In the genomic region with DNA sequence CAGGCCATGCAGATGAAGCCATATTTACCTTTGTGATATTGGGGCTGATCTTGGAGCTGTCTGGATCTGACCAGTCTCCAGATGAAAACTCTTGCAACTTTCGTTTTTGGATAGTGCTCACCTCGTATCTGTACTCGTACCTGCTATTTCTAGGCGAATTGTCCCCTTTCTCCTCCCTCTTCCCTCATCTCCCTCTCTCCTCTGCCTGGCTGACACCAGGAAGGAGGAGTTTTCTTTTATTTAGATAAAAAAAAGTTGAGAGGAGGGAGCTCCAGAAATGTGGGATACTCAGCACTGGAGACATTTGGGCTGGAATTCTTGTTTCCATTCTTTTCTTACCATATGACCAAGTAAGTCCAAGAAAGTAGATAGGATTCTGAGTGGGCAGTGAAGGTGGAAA, we compare ENCODE assay signal across 17 cellular contexts. TPM values are rescaled to one million over a fixed set of nuclear protein-coding genes. Genes with fewer than 3 reads are reported as not detected.
DNase-seq lines count a peak whose midpoint lies in the region; ATAC-seq and TF ChIP-seq lines count a peak whose summit lies in the region.
"Had no signal": no experiment of that assay in that cellular context is flagged by ENCODE, and none has a peak within 500 bp of the region (broad histone marks: within the 10 kb centered on the region; RNA-seq: fewer than 3 reads in every experiment).

No MANE protein-coding gene starts in this region.

- H3K4me3 ChIP-seq in fibroblast of villous mesenchyme (ENCODE audit: low read depth, low read length), result peak overlapping the region; percentile 40
- H3K4me3 ChIP-seq in osteoblast (ENCODE audit: insufficient read depth, low read length), result peak overlapping the region; percentile 66
- peak overlapping the region in 2 of 4 donors; percentile 5 to 33 for H3K4me3 ChIP-seq in upper lobe of left lung
- H3K4me3 ChIP-seq: GM12878 had no signal

- H3K4me1 ChIP-seq in osteoblast (ENCODE audit: insufficient read depth, low read length), result peaks cover 51% of the 10 kb centered on the region
- H3K4me1 ChIP-seq in upper lobe of left lung, result peaks cover 0 to 29% (median 12%) of the 10 kb centered on the region in 4 donors

- CTCF ChIA-PET in WTC11 (lab: Charles Lee), result no interaction called here
- CTCF ChIA-PET in activated CD4-positive, alpha-beta T cell treated with anti-CD3 and anti-CD28 coated beads, Interleukin-2, amount 10 ng/mL, durations not matched to agents 7 days and 5 days (lab: Charles Lee), result no interaction called here

- DNase-seq in WTC11 (ENCODE audit: low spot score) (no peak), fibroblast of villous mesenchyme (ENCODE audit: low read depth) (no peak), osteoblast (ENCODE audit: insufficient read length, low spot score, missing footprints) (peak; percentile 59), upper lobe of left lung (no peak), NCI-H748 (lab: John Stamatoyannopoulos, UW; ENCODE audit: unreplicated experiment) (no peak), NCI-H510A treated with DMSO at 0.1 percent for 48 hours (lab: John Stamatoyannopoulos, UW) (no peak)
- DNase-seq in activated CD4-positive, alpha-beta T cell treated with anti-CD3 and anti-CD28 coated beads, Interleukin-2, amount 10 ng/mL, durations not matched to agents 7 days and 5 days, result no peak
- DNase-seq: activated CD8-positive, alpha-beta memory T cell treated with anti-CD3 and anti-CD28 coated beads for 24 hours; NCI-H2029; stimulated activated CD4-positive, alpha-beta T cell treated with anti-CD3 and anti-CD28 coated beads, Interleukin-2, amount 100 ng/mL, for 24 hours; stimulated activated naive B cell treated with anti-CD40 and anti-IgM and Interleukin-4, amounts not matched to agents 10 μg/mL and 1 μg/mL and 100 μg/mL, for 72 hours had no signal

- H3K36me3 ChIP-seq in osteoblast (ENCODE audit: insufficient read depth, low read length) (no peaks in the 10 kb centered on the region), upper lobe of left lung (no peaks in the 10 kb centered on the region)

- H4K20me1 ChIP-seq in osteoblast (ENCODE audit: insufficient read depth, low read length), result peaks cover 5% of the 10 kb centered on the region

- TF ChIP-seq EP300 in upper lobe of left lung (IDR thresholded peaks at IDR 0.05), result no peak

- H3K4me1 Mint-ChIP-seq in WTC11, result peaks cover 9% of the 10 kb centered on the region
- H3K4me1 Mint-ChIP-seq in activated CD4-positive, alpha-beta T cell treated with anti-CD3 and anti-CD28 coated beads, Interleukin-2, amount 10 ng/mL, durations not matched to agents 7 days and 5 days, result no peaks in the 10 kb centered on the region

- H3K27ac Mint-ChIP-seq in WTC11, result peak overlapping the region; percentile 41; the same call in 1 of the 2 replicates
- no peak overlapping the region for H3K27ac Mint-ChIP-seq in activated CD4-positive, alpha-beta T cell treated with anti-CD3 and anti-CD28 coated beads, Interleukin-2, amount 10 ng/mL, durations not matched to agents 7 days and 5 days
- H3K27ac Mint-ChIP-seq: stimulated activated naive B cell treated with anti-CD40 and anti-IgM and Interleukin-4, amounts not matched to agents 10 μg/mL and 1 μg/mL and 100 μg/mL, for 72 hours; T-helper 1 cell treated with Interleukin-12 subunit alpha and Interleukin-12 subunit beta and Interleukin-4 antibody, amounts not matched to agents 30 μg/mL and 1 μg/mL, for 36 hours had no signal

- no peaks in the 10 kb centered on the region for H3K27me3 Mint-ChIP-seq in WTC11 (ENCODE audit: low read depth)
- peaks cover under 1% of the 10 kb centered on the region for H3K27me3 Mint-ChIP-seq in activated CD4-positive, alpha-beta T cell treated with anti-CD3 and anti-CD28 coated beads, Interleukin-2, amount 10 ng/mL, durations not matched to agents 7 days and 5 days
- H3K27me3 Mint-ChIP-seq: stimulated activated naive B cell treated with anti-CD40 and anti-IgM and Interleukin-4, amounts not matched to agents 10 μg/mL and 1 μg/mL and 100 μg/mL, for 72 hours had no signal

- H3K36me3 Mint-ChIP-seq in WTC11, result peaks cover 6% of the 10 kb centered on the region
- peaks cover 3% of the 10 kb centered on the region for H3K36me3 Mint-ChIP-seq in activated CD4-positive, alpha-beta T cell treated with anti-CD3 and anti-CD28 coated beads, Interleukin-2, amount 10 ng/mL, durations not matched to agents 7 days and 5 days (ENCODE audit: low read depth)

- no peak for TF ChIP-seq POLR2A in upper lobe of left lung (IDR thresholded peaks at IDR 0.05)

- H3K4me2 ChIP-seq in osteoblast (ENCODE audit: insufficient read depth, low read length), result peak overlapping the region; percentile 95
- H3K4me2 ChIP-seq: KMS-11 had no signal

- 63 to 65% methylated on average over 4 of the region's 4 CpGs for WGBS in upper lobe of left lung, 2 donors

- peak overlapping the region; percentile 100 for H3K27ac ChIP-seq in osteoblast (ENCODE audit: low read depth, low read length)
- H3K27ac ChIP-seq in upper lobe of left lung, result peak overlapping the region; percentile 52 to 79 (median 76)
- H3K27ac ChIP-seq: KMS-11 had no signal

- no peak overlapping the region for H3K4me3 Mint-ChIP-seq in WTC11
- H3K4me3 Mint-ChIP-seq in activated CD4-positive, alpha-beta T cell treated with anti-CD3 and anti-CD28 coated beads, Interleukin-2, amount 10 ng/mL, durations not matched to agents 7 days and 5 days, result no peak overlapping the region
- H3K4me3 Mint-ChIP-seq: neural crest cell; stimulated activated naive B cell treated with anti-CD40 and anti-IgM and Interleukin-4, amounts not matched to agents 10 μg/mL and 1 μg/mL and 100 μg/mL, for 72 hours; T-helper 1 cell treated with Interleukin-12 subunit alpha and Interleukin-12 subunit beta and Interleukin-4 antibody, amounts not matched to agents 30 μg/mL and 1 μg/mL, for 36 hours had no signal

- ATAC-seq in WTC11 (no peak), upper lobe of left lung (ENCODE audit: low FRiP score in 2 of 2) (peak in 1 of 2 donors; percentile 45), HG03108 (IDR thresholded peaks at IDR 0.05; ENCODE audit: unreplicated experiment) (no peak)
- ATAC-seq: GM12878; HCT116; stimulated activated naive B cell treated with anti-CD40 and anti-IgM and Interleukin-4, amounts not matched to agents 10 μg/mL and 1 μg/mL and 100 μg/mL, for 72 hours had no signal

- no peaks in the 10 kb centered on the region for H3K27me3 ChIP-seq in osteoblast (ENCODE audit: insufficient read depth, low read length)
- H3K27me3 ChIP-seq in upper lobe of left lung, result no peaks in the 10 kb centered on the region

- H3K9me3 ChIP-seq in osteoblast (ENCODE audit: low read depth, low read length) (no peaks in the 10 kb centered on the region), upper lobe of left lung (no peaks in the 10 kb centered on the region)

- peaks cover 12% of the 10 kb centered on the region for H3K9me3 Mint-ChIP-seq in WTC11
- H3K9me3 Mint-ChIP-seq in activated CD4-positive, alpha-beta T cell treated with anti-CD3 and anti-CD28 coated beads, Interleukin-2, amount 10 ng/mL, durations not matched to agents 7 days and 5 days, result peaks cover 9% of the 10 kb centered on the region

- H3K79me2 ChIP-seq in osteoblast (ENCODE audit: insufficient read depth, low read length), result peaks cover 59% of the 10 kb centered on the region

- POLR2A ChIA-PET in WTC11 (lab: Charles Lee), result no interaction called here
- POLR2A ChIA-PET in activated CD4-positive, alpha-beta T cell treated with anti-CD3 and anti-CD28 coated beads, Interleukin-2, amount 10 ng/mL, durations not matched to agents 7 days and 5 days (lab: Charles Lee), result no interaction called here

- H2AFZ ChIP-seq in osteoblast (ENCODE audit: low read length), result no peak overlapping the region

- no peak for TF ChIP-seq CTCF in WTC11 (IDR thresholded peaks at IDR 0.05)
- no peak for TF ChIP-seq CTCF in fibroblast of villous mesenchyme (IDR thresholded peaks at IDR 0.05; ENCODE audit: insufficient read depth, low read depth, low read length)
- TF ChIP-seq CTCF in osteoblast (IDR thresholded peaks at IDR 0.05; ENCODE audit: extremely low read depth, low read depth, low read length), result no peak
- no peak for TF ChIP-seq CTCF in upper lobe of left lung (IDR thresholded peaks at IDR 0.05)

TF ChIP-seq in WTC11, 78 proteins besides CTCF, POLR2A, EP300 and RAD21 (continues in another document):
- no peak for TF ChIP-seq NR2C2 (CRISPR knock-in tag; IDR thresholded peaks at IDR 0.05)
- TF ChIP-seq, protein P1, sequence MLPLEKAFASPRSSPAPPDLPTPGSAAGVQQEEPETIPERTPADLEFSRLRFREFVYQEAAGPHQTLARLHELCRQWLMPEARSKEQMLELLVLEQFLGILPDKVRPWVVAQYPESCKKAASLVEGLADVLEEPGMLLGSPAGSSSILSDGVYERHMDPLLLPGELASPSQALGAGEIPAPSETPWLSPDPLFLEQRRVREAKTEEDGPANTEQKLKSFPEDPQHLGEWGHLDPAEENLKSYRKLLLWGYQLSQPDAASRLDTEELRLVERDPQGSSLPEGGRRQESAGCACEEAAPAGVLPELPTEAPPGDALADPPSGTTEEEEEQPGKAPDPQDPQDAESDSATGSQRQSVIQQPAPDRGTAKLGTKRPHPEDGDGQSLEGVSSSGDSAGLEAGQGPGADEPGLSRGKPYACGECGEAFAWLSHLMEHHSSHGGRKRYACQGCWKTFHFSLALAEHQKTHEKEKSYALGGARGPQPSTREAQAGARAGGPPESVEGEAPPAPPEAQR (CRISPR knock-in tag; IDR thresholded peaks at IDR 0.05), result no peak
- no peak for TF ChIP-seq ZBTB21 (CRISPR knock-in tag; IDR thresholded peaks at IDR 0.05; ENCODE audit: borderline replicate concordance)
- TF ChIP-seq TP53 (CRISPR knock-in tag; IDR thresholded peaks at IDR 0.05), result no peak
- TF ChIP-seq NR3C1 (CRISPR knock-in tag; conservative IDR thresholded peaks at IDR 0.05; ENCODE audit: low read depth), result no peak
- no peak for TF ChIP-seq FOXK1 (CRISPR knock-in tag; IDR thresholded peaks at IDR 0.05)
- no peak for TF ChIP-seq ATF1 (CRISPR knock-in tag; IDR thresholded peaks at IDR 0.05)

RNA-seq across cellular contexts. Expression of gene ABL1, which starts 54.6 kb away (rescaled TPM):
- total RNA-seq in WTC11 (2021) (87.5 to 104 TPM (median 89.1 TPM) in 3 replicates), fibroblast of villous mesenchyme (57.4 and 61.2 TPM in 2 replicates), osteoblast (92.2 and 94.8 TPM in 2 replicates), upper lobe of left lung (10 to 100 TPM; 39.8 to 56.5 (median 47.0) TPM)
- 10 to 100 TPM; 33.5 to 37.3 TPM for total RNA-seq in activated CD4-positive, alpha-beta T cell treated with anti-CD3 and anti-CD28 coated beads, Interleukin-2, amount 10 ng/mL, durations not matched to agents 7 days and 5 days
